Comparison of ENCODE assay signal across 1 cellular context in genomic region chr19:6126335-6126974, GRCh38.
TF ChIP-seq lines count a peak whose summit lies in the region.

No MANE protein-coding gene starts in this region.

TF ChIP-seq in K562, 482 proteins besides CTCF, POLR2A, EP300 and RAD21 (continued from another document and continues in another):
- no peak for TF ChIP-seq PRPF4 (IDR thresholded peaks at IDR 0.05; ENCODE audit: insufficient read depth, low read depth, low read length, poor library complexity, severe bottlenecking)
- no peak for TF ChIP-seq RFX1 (IDR thresholded peaks at IDR 0.05)
- no peak for TF ChIP-seq CBX2 (IDR thresholded peaks at IDR 0.05; ENCODE audit: insufficient read depth, low read length, poor library complexity, severe bottlenecking)
- TF ChIP-seq E2F8 (IDR thresholded peaks at IDR 0.05; ENCODE audit: low read depth, partially characterized antibody), result peak; percentile 28
- TF ChIP-seq KLF13 (tag; IDR thresholded peaks at IDR 0.05; ENCODE audit: borderline replicate concordance, low read depth), result no peak
- no peak for TF ChIP-seq DNMT1 (IDR thresholded peaks at IDR 0.05)
- TF ChIP-seq ZNF316 (IDR thresholded peaks at IDR 0.05), result 0 out of 2 replicates have a peak, but pooled peaks have one; percentile 16
- no peak for TF ChIP-seq ZNF407 (IDR thresholded peaks at IDR 0.05; ENCODE audit: low read depth)
- TF ChIP-seq RERE (CRISPR knock-in tag; IDR thresholded peaks at IDR 0.05; ENCODE audit: borderline replicate concordance), result no peak
- peak; percentile 58; the same call in 1 of the 2 replicates for TF ChIP-seq ZNF384 (IDR thresholded peaks at IDR 0.05; ENCODE audit: low read depth, low read length)
- TF ChIP-seq ZNF263 (CRISPR knock-in tag; IDR thresholded peaks at IDR 0.05; ENCODE audit: borderline replicate concordance), result no peak
- TF ChIP-seq ZBTB7A (IDR thresholded peaks at IDR 0.05; ENCODE audit: borderline replicate concordance, control insufficient read depth, low read depth, low read length), result no peak
- TF ChIP-seq CUX1 (CRISPR knock-in tag; IDR thresholded peaks at IDR 0.05), result no peak
- no peak for TF ChIP-seq ZNF165 (CRISPR knock-in tag; IDR thresholded peaks at IDR 0.05; ENCODE audit: borderline replicate concordance)
- no peak for TF ChIP-seq FOXA3 (CRISPR knock-in tag; conservative IDR thresholded peaks at IDR 0.05 in 1 of 2, IDR thresholded peaks at IDR 0.05 in 1 of 2)
- TF ChIP-seq RNF219 (CRISPR knock-in tag; IDR thresholded peaks at IDR 0.05), result no peak
- TF ChIP-seq UBTF (IDR thresholded peaks at IDR 0.05; ENCODE audit: borderline replicate concordance in 1 of 2, low read depth in 2 of 2, low read length in 2 of 2), result no peak
- no peak for TF ChIP-seq NONO (IDR thresholded peaks at IDR 0.05; ENCODE audit: low read depth in 2 of 2, low read length in 1 of 2)
- TF ChIP-seq ZNF76 (CRISPR knock-in tag; IDR thresholded peaks at IDR 0.05; ENCODE audit: borderline replicate concordance), result no peak
- TF ChIP-seq DIDO1 (tag; IDR thresholded peaks at IDR 0.05; ENCODE audit: low read depth), result no peak
- no peak for TF ChIP-seq ZNF41 (CRISPR knock-in tag; conservative IDR thresholded peaks at IDR 0.05)
- no peak for TF ChIP-seq U2AF2 (optimal IDR thresholded peaks at IDR 0.05; ENCODE audit: low read depth, low read length)
- TF ChIP-seq RCOR1 (IDR thresholded peaks at IDR 0.05; ENCODE audit: borderline replicate concordance in 1 of 2, low read depth in 2 of 2, low read length in 2 of 2), result no peak
- no peak for TF ChIP-seq HNRNPK (IDR thresholded peaks at IDR 0.05; ENCODE audit: low read depth, low read length, poor library complexity, severe bottlenecking)
